1 cellular context compared by ENCODE assay signal in the genomic region with DNA sequence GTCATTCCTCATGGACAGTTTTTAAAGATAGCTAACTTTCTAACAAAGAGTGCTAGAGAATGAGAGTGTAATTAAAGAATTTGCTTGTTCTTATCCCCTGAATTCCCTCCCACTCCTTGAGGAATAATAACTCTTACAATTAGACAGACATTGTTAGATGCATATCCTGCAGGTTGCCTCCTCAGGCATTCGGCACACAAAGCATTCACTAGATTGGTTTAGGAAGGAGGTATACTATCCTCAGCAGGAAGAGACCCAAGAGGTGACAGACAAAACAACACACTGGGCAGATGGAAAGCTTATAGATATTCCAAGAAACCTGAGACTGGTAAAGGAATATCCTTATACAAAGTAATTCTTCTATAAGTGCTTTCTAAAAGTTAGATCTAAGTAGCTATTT.
TF ChIP-seq lines count a peak whose summit lies in the region.

No MANE protein-coding gene starts in this region.

TF ChIP-seq in GM23338, 12 proteins besides CTCF, POLR2A, EP300 and RAD21 (continued from another document):
- TF ChIP-seq, protein P1, sequence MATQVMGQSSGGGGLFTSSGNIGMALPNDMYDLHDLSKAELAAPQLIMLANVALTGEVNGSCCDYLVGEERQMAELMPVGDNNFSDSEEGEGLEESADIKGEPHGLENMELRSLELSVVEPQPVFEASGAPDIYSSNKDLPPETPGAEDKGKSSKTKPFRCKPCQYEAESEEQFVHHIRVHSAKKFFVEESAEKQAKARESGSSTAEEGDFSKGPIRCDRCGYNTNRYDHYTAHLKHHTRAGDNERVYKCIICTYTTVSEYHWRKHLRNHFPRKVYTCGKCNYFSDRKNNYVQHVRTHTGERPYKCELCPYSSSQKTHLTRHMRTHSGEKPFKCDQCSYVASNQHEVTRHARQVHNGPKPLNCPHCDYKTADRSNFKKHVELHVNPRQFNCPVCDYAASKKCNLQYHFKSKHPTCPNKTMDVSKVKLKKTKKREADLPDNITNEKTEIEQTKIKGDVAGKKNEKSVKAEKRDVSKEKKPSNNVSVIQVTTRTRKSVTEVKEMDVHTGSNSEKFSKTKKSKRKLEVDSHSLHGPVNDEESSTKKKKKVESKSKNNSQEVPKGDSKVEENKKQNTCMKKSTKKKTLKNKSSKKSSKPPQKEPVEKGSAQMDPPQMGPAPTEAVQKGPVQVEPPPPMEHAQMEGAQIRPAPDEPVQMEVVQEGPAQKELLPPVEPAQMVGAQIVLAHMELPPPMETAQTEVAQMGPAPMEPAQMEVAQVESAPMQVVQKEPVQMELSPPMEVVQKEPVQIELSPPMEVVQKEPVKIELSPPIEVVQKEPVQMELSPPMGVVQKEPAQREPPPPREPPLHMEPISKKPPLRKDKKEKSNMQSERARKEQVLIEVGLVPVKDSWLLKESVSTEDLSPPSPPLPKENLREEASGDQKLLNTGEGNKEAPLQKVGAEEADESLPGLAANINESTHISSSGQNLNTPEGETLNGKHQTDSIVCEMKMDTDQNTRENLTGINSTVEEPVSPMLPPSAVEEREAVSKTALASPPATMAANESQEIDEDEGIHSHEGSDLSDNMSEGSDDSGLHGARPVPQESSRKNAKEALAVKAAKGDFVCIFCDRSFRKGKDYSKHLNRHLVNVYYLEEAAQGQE (IDR thresholded peaks at IDR 0.05; ENCODE audit: unreplicated experiment) = no peak
TF ChIP-seq in GM23338: peak in this region for 0.
